Comparison of ENCODE assay signal across 23 cellular contexts in genomic region chr6:9690388-9690787, GRCh38.
"Had no signal": no experiment of that assay in that cellular context is flagged by ENCODE, and none has a peak within 500 bp of the region (broad histone marks: within the 10 kb centered on the region; RNA-seq: fewer than 3 reads in every experiment).

No MANE protein-coding gene starts in this region.

- DNase-seq: IMR-90, MV-4-11, NCI-H1048, NCI-H1105, NCI-H1417, NCI-H1436 treated with DMSO at 0.1 percent for 48 hours, NCI-H1694, NCI-H187 treated with DMSO at 0.1 percent for 48 hours, NCI-H2029 treated with DMSO at 0.1 percent for 48 hours, NCI-H2171, NCI-H226, NCI-H446 treated with DMSO at 0.1 percent for 48 hours, NCI-H510A treated with DMSO at 0.1 percent for 48 hours, NCI-H526, NCI-H748 treated with DMSO at 0.1 percent for 48 hours, SHP77, SJCRH30, T-helper 1 cell had no signal

- H3K27me3 ChIP-seq: SJCRH30 had no signal

- H3K36me3 ChIP-seq: SJCRH30 had no signal

- H3K4me1 ChIP-seq: SJCRH30 had no signal

- ATAC-seq: HepG2, K562, Panc1, SK-N-SH treated with all-trans-retinoic acid at 6 μM for 48 hours had no signal

- FAIRE-seq: HepG2, K562 had no signal

- H3K9me3 ChIP-seq: SJCRH30 had no signal

- H3K4me3 ChIP-seq: K562, SJCRH30 had no signal

- H3K27ac ChIP-seq: RWPE1, SJCRH30 had no signal
